Comparison of ENCODE assay signal across 6 cellular contexts in genomic region chr2:72712304-72712703, GRCh38.
"Had no signal": no experiment of that assay in that cellular context is flagged by ENCODE, and none has a peak within 500 bp of the region (broad histone marks: within the 10 kb centered on the region; RNA-seq: fewer than 3 reads in every experiment).

No MANE protein-coding gene starts in this region.

- H3K4me3 ChIP-seq: K562 had no signal

- H3K27me3 Mint-ChIP-seq: IgD-negative memory B cell had no signal

- H3K27ac ChIP-seq: HL-60 had no signal

- H3K9me3 Mint-ChIP-seq: IgD-negative memory B cell had no signal

- H3K4me3 Mint-ChIP-seq: IgD-negative memory B cell had no signal

- FAIRE-seq: HTR-8/SVneo, K562 had no signal

- ATAC-seq: K562 had no signal

- DNase-seq: IMR-90, KBM-7 had no signal

- H3K27ac Mint-ChIP-seq: IgD-negative memory B cell had no signal
